Comparison of ENCODE assay signal across 27 cellular contexts in genomic region chr16:4011940-4012629, GRCh38.
DNase-seq lines count a peak whose midpoint lies in the region; ATAC-seq, FAIRE-seq and TF ChIP-seq lines count a peak whose summit lies in the region.
"Had no signal": no experiment of that assay in that cellular context is flagged by ENCODE, and none has a peak within 500 bp of the region (broad histone marks: within the 10 kb centered on the region; RNA-seq: fewer than 3 reads in every experiment).

No MANE protein-coding gene starts in this region.

- no peak overlapping the region for H3K4me3 ChIP-seq in BLaER1 treated with 17β-estradiol and CSF1 and Interleukin-3, amounts not matched to agents 10 nM and 100 nM
- peak overlapping the region in 1 of 4 donors; percentile 7 for H3K4me3 ChIP-seq in Peyer's patch
- H3K4me3 ChIP-seq in kidney (ENCODE audit: low read length in 2 of 2): peak overlapping the region; percentile 23 to 41
- H3K4me3 ChIP-seq in trophoblast cell (ENCODE audit: low read depth, low read length): no peak overlapping the region
- no peak overlapping the region for H3K4me3 ChIP-seq in gastroesophageal sphincter
- H3K4me3 ChIP-seq: left lung, mucosa of descending colon, neural progenitor cell had no signal

- H3K23ac ChIP-seq in trophoblast cell (ENCODE audit: low read length): no peak overlapping the region

- H2BK120ac ChIP-seq in trophoblast cell (ENCODE audit: insufficient read depth, low read length, poor library complexity): peak overlapping the region; percentile 67

- TF ChIP-seq CTCF in Peyer's patch (IDR thresholded peaks at IDR 0.05) (no peak), kidney (IDR thresholded peaks at IDR 0.05; ENCODE audit: borderline replicate concordance, extremely low read depth, insufficient read depth) (no peak), gastroesophageal sphincter (IDR thresholded peaks at IDR 0.05) (no peak), Calu3 (IDR thresholded peaks at IDR 0.05; ENCODE audit: unreplicated experiment) (no peak)

- H2BK12ac ChIP-seq in trophoblast cell (ENCODE audit: low read length): no peak overlapping the region

- WGBS in trophoblast cell (ENCODE audit: extremely low coverage, insufficient coverage, insufficient read length): no CpG with 5 or more reads among the region's 15 CpGs
- 82 to 88% methylated on average over 8 to 14 of the region's 15 CpGs for WGBS in gastroesophageal sphincter (ENCODE audit: low coverage in 1 of 2), 2 donors

- H3K36me3 Mint-ChIP-seq in Calu3 (ENCODE audit: insufficient read depth, unreplicated experiment): peaks cover 12% of the 10 kb centered on the region
- H3K36me3 Mint-ChIP-seq: activated naive CD4-positive, alpha-beta T cell treated with anti-CD3 and anti-CD28 coated beads, Interleukin-2, amount 50 U/mL, for 72 hours; neural progenitor cell had no signal

- H3K14ac ChIP-seq in trophoblast cell (ENCODE audit: low read length): no peak overlapping the region

- H3K4me3 Mint-ChIP-seq in Calu3 (ENCODE audit: low read depth, unreplicated experiment): no peak overlapping the region
- H3K4me3 Mint-ChIP-seq: B cell; neural progenitor cell; stimulated activated naive CD8-positive, alpha-beta T cell treated with anti-CD3 and anti-CD28 coated beads, Interleukin-15, Interleukin-2, amounts not matched to agents 100 ng/mL and 50 ng/mL, for 24 hours had no signal

- H3K79me2 ChIP-seq in trophoblast cell (ENCODE audit: control insufficient read depth, insufficient read depth, low read length, poor library complexity): no peaks in the 10 kb centered on the region

- H3K4ac ChIP-seq in trophoblast cell (ENCODE audit: low read depth, low read length): no peak overlapping the region

- no peak overlapping the region for H3K18ac ChIP-seq in trophoblast cell (ENCODE audit: low read length)

- H3K4me2 ChIP-seq in BLaER1 treated with 17β-estradiol and CSF1 and Interleukin-3, amounts not matched to agents 10 nM and 100 nM: peak overlapping the region; percentile 53 to 91 (median 72)
- H3K4me2 ChIP-seq in trophoblast cell (ENCODE audit: low read length): no peak overlapping the region

- CTCF ChIA-PET in Calu3 (lab: Charles Lee): interaction anchor here (0.6 to 1.2 kb wide), 4 partner anchors 52 to 242 kb away, joined by 3 to 5 read pairs (median 3); no protein-coding TSS in a partner anchor

- intact Hi-C loops in kidney (cut with DNase I): no loop called here
- intact Hi-C loops in Calu3 (cut with micrococcal nuclease; ENCODE audit: unreplicated experiment): no loop called here

- no peak overlapping the region for H2AK5ac ChIP-seq in trophoblast cell (ENCODE audit: low read length)

- H4K8ac ChIP-seq in trophoblast cell (ENCODE audit: low read depth, low read length): no peak overlapping the region

- H3K79me1 ChIP-seq in trophoblast cell (ENCODE audit: low read length): peaks cover 5% of the 10 kb centered on the region

- no peak for ATAC-seq in gastroesophageal sphincter
- ATAC-seq: activated naive CD4-positive, alpha-beta T cell treated with anti-CD3 and anti-CD28 coated beads, Interleukin-2, amount 50 U/mL, for 72 hours; left lung; mucosa of descending colon had no signal

- no peaks in the 10 kb centered on the region for H3K9me3 Mint-ChIP-seq in Calu3 (ENCODE audit: low read depth, unreplicated experiment)
- H3K9me3 Mint-ChIP-seq: activated naive CD4-positive, alpha-beta T cell treated with anti-CD3 and anti-CD28 coated beads, Interleukin-2, amount 50 U/mL, for 72 hours; activated T-helper 2 cell treated with anti-CD3 and anti-CD28 coated beads, Interferon-gamma antibody, Interleukin-2, Interleukin-4, amounts not matched to agents 10 μg/mL and 5 μg/mL and 100 μg/mL, durations not matched to agents 14 hours and 24 hours and 36 hours; neural progenitor cell; stimulated activated naive CD8-positive, alpha-beta T cell treated with anti-CD3 and anti-CD28 coated beads, Interleukin-15, Interleukin-2, amounts not matched to agents 100 ng/mL and 50 ng/mL, for 24 hours had no signal

- peaks cover 0 to 2% (median 0%) of the 10 kb centered on the region in 11 experiments; a peak in 1 of 22 replicates for H3K9me3 ChIP-seq in BLaER1 treated with 17β-estradiol and CSF1 and Interleukin-3, amounts not matched to agents 10 nM and 100 nM (replicated peaks in 1 of 11)
- no peaks in the 10 kb centered on the region for H3K9me3 ChIP-seq in Peyer's patch
- H3K9me3 ChIP-seq in kidney (ENCODE audit: control insufficient read depth in 1 of 2, low read length in 2 of 2): no peaks in the 10 kb centered on the region
- H3K9me3 ChIP-seq in trophoblast cell (ENCODE audit: insufficient read depth, low read depth, low read length): no peaks in the 10 kb centered on the region
- no peaks in the 10 kb centered on the region for H3K9me3 ChIP-seq in gastroesophageal sphincter
- H3K9me3 ChIP-seq: left lung, mucosa of descending colon, tibial artery had no signal

- BruUV-seq in Calu3 (replicated peaks; lab: Mats Ljungman, UMichigan): no TSS peak

- no peaks in the 10 kb centered on the region for H3K27me3 ChIP-seq in BLaER1 treated with 17β-estradiol and CSF1 and Interleukin-3, amounts not matched to agents 10 nM and 100 nM
- H3K27me3 ChIP-seq in Peyer's patch (no peaks in the 10 kb centered on the region), trophoblast cell (ENCODE audit: insufficient read depth, low read length) (no peaks in the 10 kb centered on the region), gastroesophageal sphincter (no peaks in the 10 kb centered on the region)
- H3K27me3 ChIP-seq: left lung, neural progenitor cell, tibial artery had no signal

- no peak overlapping the region for H4K12ac ChIP-seq in trophoblast cell (ENCODE audit: low read depth, low read length)

- TF ChIP-seq POLR2A in Peyer's patch (IDR thresholded peaks at IDR 0.05) (no peak), gastroesophageal sphincter (IDR thresholded peaks at IDR 0.05) (no peak)

- DNase-seq in Peyer's patch (peak in 1 of 3 donors; percentile 59), kidney (no peak), trophoblast cell (no peak), NCI-H1417 (lab: John Stamatoyannopoulos, UW) (no peak), Calu3 (no peak)
- DNase-seq in activated CD4-positive, alpha-beta T cell treated with anti-CD3 and anti-CD28 coated beads, Interleukin-2, amount 50 U/mL, for 4 hours: no peak
- DNase-seq: activated CD4-positive, alpha-beta T cell treated with anti-CD3 and anti-CD28 coated beads, Interleukin-2, amount 50 U/mL, for 48 hours; activated CD4-positive, CD25-positive, alpha-beta regulatory T cell; central memory CD4-positive, alpha-beta T cell; COR-L47; head of caudate nucleus; left lung; mucosa of descending colon; NCI-H1436; NCI-H446; SHP77; T-helper 9 cell; tibial artery had no signal

- no peak overlapping the region for H3K27ac Mint-ChIP-seq in Calu3 (ENCODE audit: unreplicated experiment)
- H3K27ac Mint-ChIP-seq: activated naive CD4-positive, alpha-beta T cell treated with anti-CD3 and anti-CD28 coated beads, Interleukin-2, amount 50 U/mL, for 72 hours; activated T-helper 2 cell treated with anti-CD3 and anti-CD28 coated beads, Interferon-gamma antibody, Interleukin-2, Interleukin-4, amounts not matched to agents 10 μg/mL and 5 μg/mL and 100 μg/mL, durations not matched to agents 14 hours and 24 hours and 36 hours; B cell; neural progenitor cell; stimulated activated naive CD8-positive, alpha-beta T cell treated with anti-CD3 and anti-CD28 coated beads, Interleukin-15, Interleukin-2, amounts not matched to agents 100 ng/mL and 50 ng/mL, for 24 hours had no signal

- peaks cover 46 to 91% (median 67%) of the 10 kb centered on the region in 10 experiments for H3K4me1 ChIP-seq in BLaER1 treated with 17β-estradiol and CSF1 and Interleukin-3, amounts not matched to agents 10 nM and 100 nM
- H3K4me1 ChIP-seq in Peyer's patch (peaks cover 0 to 46% (median 3%) of the 10 kb centered on the region in 4 donors), kidney (ENCODE audit: control insufficient read depth in 1 of 2, insufficient read depth in 1 of 2, low read depth in 1 of 2, low read length in 2 of 2) (peaks cover 24 to 31% of the 10 kb centered on the region in 2 donors), trophoblast cell (ENCODE audit: control insufficient read depth in 1 of 2, insufficient read depth in 2 of 2, low read length in 2 of 2) (peaks cover 5 to 19% of the 10 kb centered on the region in 2 experiments), gastroesophageal sphincter (peaks cover 0 to 17% (median 6%) of the 10 kb centered on the region in 3 donors)

- peaks cover 65% of the 10 kb centered on the region for H3K4me1 Mint-ChIP-seq in Calu3 (ENCODE audit: low read depth, unreplicated experiment)
- H3K4me1 Mint-ChIP-seq: B cell had no signal

- no peak for TF ChIP-seq EP300 in gastroesophageal sphincter (IDR thresholded peaks at IDR 0.05)

- FAIRE-seq in kidney (lab: Jason Lieb, UNC): no peak
- FAIRE-seq: A204.1 had no signal

- H2AFZ ChIP-seq in trophoblast cell (ENCODE audit: insufficient read depth, low read length, poor library complexity): no peak overlapping the region

- H3K27ac ChIP-seq in BLaER1 treated with 17β-estradiol and CSF1 and Interleukin-3, amounts not matched to agents 10 nM and 100 nM: peak overlapping the region in 9 of 11 experiments; percentile 63 to 81 (median 71); a peak in 17 of 22 replicates
- H3K27ac ChIP-seq in Peyer's patch: peak overlapping the region in 3 of 4 donors; percentile 18 to 82 (median 70)
- peak overlapping the region; percentile 69 to 85 for H3K27ac ChIP-seq in kidney (ENCODE audit: low read depth in 2 of 2, low read length in 2 of 2)
- no peak overlapping the region for H3K27ac ChIP-seq in trophoblast cell (ENCODE audit: low read depth, low read length)
- peak overlapping the region in 2 of 4 donors; percentile 11 to 60 for H3K27ac ChIP-seq in gastroesophageal sphincter
- H3K27ac ChIP-seq: epithelial cell of prostate, neural progenitor cell had no signal

- peaks cover 0 to 41% (median 0%) of the 10 kb centered on the region in 11 experiments; a peak in 4 of 22 replicates for H4K20me1 ChIP-seq in BLaER1 treated with 17β-estradiol and CSF1 and Interleukin-3, amounts not matched to agents 10 nM and 100 nM

- H4K91ac ChIP-seq in trophoblast cell (ENCODE audit: low read depth, low read length): peak overlapping the region; percentile 67

- H3K9ac ChIP-seq in BLaER1 treated with 17β-estradiol and CSF1 and Interleukin-3, amounts not matched to agents 10 nM and 100 nM: peak overlapping the region in 6 of 11 experiments; percentile 19 to 69 (median 59); a peak in 9 of 22 replicates
- peak overlapping the region in 1 of 2 donors; percentile 29 for H3K9ac ChIP-seq in kidney (ENCODE audit: low read length in 2 of 2)
- no peak overlapping the region for H3K9ac ChIP-seq in trophoblast cell (ENCODE audit: low read length)
- H3K9ac ChIP-seq: neural progenitor cell had no signal

- H3K36me3 ChIP-seq in BLaER1 treated with 17β-estradiol and CSF1 and Interleukin-3, amounts not matched to agents 10 nM and 100 nM: peaks cover 7 to 49% (median 36%) of the 10 kb centered on the region in 11 experiments; a peak in 18 of 22 replicates
- H3K36me3 ChIP-seq in Peyer's patch (no peaks in the 10 kb centered on the region), kidney (ENCODE audit: control insufficient read depth in 1 of 2, insufficient read depth in 2 of 2, low read length in 2 of 2) (no peaks in the 10 kb centered on the region), trophoblast cell (ENCODE audit: control insufficient read depth in 1 of 2, insufficient read depth in 2 of 2, low read length in 2 of 2) (no peaks in the 10 kb centered on the region), gastroesophageal sphincter (no peaks in the 10 kb centered on the region)
- H3K36me3 ChIP-seq: left lung, neural progenitor cell, tibial artery had no signal

- no peak overlapping the region for H2BK5ac ChIP-seq in trophoblast cell (ENCODE audit: low read depth, low read length, poor library complexity)

- no peaks in the 10 kb centered on the region for H3K27me3 Mint-ChIP-seq in Calu3 (ENCODE audit: unreplicated experiment)
- H3K27me3 Mint-ChIP-seq: stimulated activated naive CD8-positive, alpha-beta T cell treated with anti-CD3 and anti-CD28 coated beads, Interleukin-15, Interleukin-2, amounts not matched to agents 100 ng/mL and 50 ng/mL, for 24 hours had no signal

Comparison
In these comparisons a context has a peak if more than half of its experiments do, and no peak if none do; other contexts are left out.
1. H3K4me3 ChIP-seq: peak in kidney (2 of 2); none in BLaER1 treated with 17β-estradiol and CSF1 and Interleukin-3, amounts not matched to agents 10 nM and 100 nM (0 of 10), trophoblast cell (single experiment) and gastroesophageal sphincter (0 of 2).